ENCODE assay signal across 10 cellular contexts in the genomic region with DNA sequence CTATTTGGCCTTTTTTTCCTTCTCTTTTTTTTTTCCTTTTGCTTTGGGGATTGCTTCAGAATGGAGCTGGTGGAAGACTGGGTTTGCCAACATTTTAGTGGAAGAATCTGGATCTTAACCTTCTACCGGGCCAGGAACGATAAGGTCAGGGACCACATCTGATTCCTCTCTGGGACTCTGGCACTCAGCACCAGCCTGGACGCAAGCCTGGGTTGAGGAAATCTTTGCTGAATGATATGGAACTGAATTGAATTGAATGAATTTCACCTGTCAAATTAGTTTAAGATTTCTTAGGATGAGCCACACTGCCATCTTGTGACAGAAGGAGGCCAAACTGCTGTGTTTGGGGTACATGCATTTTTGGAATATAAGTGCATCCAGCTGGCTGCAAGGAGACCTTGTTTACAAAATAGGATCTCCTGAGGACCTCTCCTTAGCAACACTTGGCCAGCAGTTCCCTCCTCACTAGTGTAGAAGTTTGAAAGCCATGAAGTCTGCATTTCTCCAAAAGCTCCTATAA. TPM values are rescaled to one million over a fixed set of nuclear protein-coding genes. Genes with fewer than 3 reads are reported as not detected.
A peak's percentile ranks its signal among the peaks of the same experiment; 100 is the strongest.
DNase-seq lines count a peak whose midpoint lies in the region; ATAC-seq and TF ChIP-seq lines count a peak whose summit lies in the region.
"Had no signal": no experiment of that assay in that cellular context is flagged by ENCODE, and none has a peak within 500 bp of the region (broad histone marks: within the 10 kb centered on the region; RNA-seq: fewer than 3 reads in every experiment).

No MANE protein-coding gene starts in this region.

- no peaks in the 10 kb centered on the region for H4K20me1 ChIP-seq in GM23248 (ENCODE audit: insufficient read depth)

- no peak overlapping the region for H3K9ac ChIP-seq in GM23248

- POLR2A ChIA-PET in WTC11 (lab: Charles Lee), result no interaction called here

- H3K27me3 ChIP-seq in GM23248 (replicated peaks; ENCODE audit: insufficient read depth), result no peaks in the 10 kb centered on the region
- no peaks in the 10 kb centered on the region for H3K27me3 ChIP-seq in right lobe of liver
- H3K27me3 ChIP-seq: BLaER1 treated with 17β-estradiol and CSF1 and Interleukin-3, amounts not matched to agents 10 nM and 100 nM had no signal

- H3K27ac Mint-ChIP-seq in WTC11, result 0 out of 2 replicates have a peak overlapping the region, but pooled peaks have one; percentile 75

- DNase-seq in NCI-H2196 (lab: John Stamatoyannopoulos, UW; ENCODE audit: unreplicated experiment) (peak; percentile 30), NCI-H2196 treated with DMSO at 0.1 percent for 48 hours (lab: John Stamatoyannopoulos, UW; ENCODE audit: unreplicated experiment) (no peak), GM23248 (peak; percentile 47), WTC11 (ENCODE audit: low spot score) (no peak), right lobe of liver (peak; percentile 2 to 25 (median 7)), NK-92 (lab: John Stamatoyannopoulos, UW; ENCODE audit: unreplicated experiment) (no peak), iPS-NIHi11 (ENCODE audit: low spot score) (no peak)
- DNase-seq: activated CD8-positive, alpha-beta memory T cell treated with anti-CD3 and anti-CD28 coated beads for 24 hours had no signal

- peaks cover 12% of the 10 kb centered on the region for H3K4me1 Mint-ChIP-seq in WTC11

- peaks cover 32% of the 10 kb centered on the region for H3K36me3 Mint-ChIP-seq in WTC11

- H3K4me2 ChIP-seq in GM23248 (ENCODE audit: unreplicated experiment), result no peak overlapping the region

- H3K9me2 ChIP-seq in GM23248 (ENCODE audit: insufficient read depth), result no peaks in the 10 kb centered on the region

- H3K27ac ChIP-seq in GM23248 (no peak overlapping the region), right lobe of liver (no peak overlapping the region)

- H3K9me3 ChIP-seq in GM23248 (ENCODE audit: low read depth) (no peaks in the 10 kb centered on the region), right lobe of liver (no peaks in the 10 kb centered on the region)
- H3K9me3 ChIP-seq: BLaER1 treated with 17β-estradiol and CSF1 and Interleukin-3, amounts not matched to agents 10 nM and 100 nM had no signal

- H3K79me2 ChIP-seq in GM23248 (ENCODE audit: insufficient read depth), result no peaks in the 10 kb centered on the region

- TF ChIP-seq CTCF in WTC11 (IDR thresholded peaks at IDR 0.05) (no peak), right lobe of liver (IDR thresholded peaks at IDR 0.05) (peak in 3 of 4 donors; percentile 26 to 30 (median 29))

- in situ Hi-C loops in GM23248 (cut with MboI), result loop anchor here (10.0 kb wide), 1 partner anchor 264 kb away; no protein-coding TSS in a partner anchor

- 27 to 31% methylated on average over 3 of the region's 3 CpGs for WGBS in GM23248 (ENCODE audit: low coverage in 1 of 2, low lambda C conversion rate in 2 of 2, missing lambda C conversion rate in 2 of 2), 2 experiments
- WGBS in right lobe of liver (ENCODE audit: insufficient coverage, low coverage, low lambda C conversion rate, missing lambda C conversion rate), result 61% methylated on average over 3 of the region's 3 CpGs

- ATAC-seq in WTC11 (peak; percentile 19; the same call in 1 of the 2 replicates), right lobe of liver (no peak), HG03159 (IDR thresholded peaks at IDR 0.05; ENCODE audit: unreplicated experiment) (no peak)

- H3F3A ChIP-seq in GM23248 (ENCODE audit: insufficient read depth), result no peaks in the 10 kb centered on the region

- CTCF ChIA-PET in WTC11 (lab: Charles Lee), result interaction anchor here (0.6 to 4.4 kb wide), 23 partner anchors 9 to 401 kb away, joined by 3 to 27 read pairs (median 4); no protein-coding TSS in a partner anchor

- intact Hi-C loops in right lobe of liver (cut with DNase I), result no loop called here

- no peaks in the 10 kb centered on the region for H3K27me3 Mint-ChIP-seq in WTC11 (ENCODE audit: low read depth)

- no peaks in the 10 kb centered on the region for H3K9me3 Mint-ChIP-seq in WTC11

- H3K4me3 ChIP-seq in GM23248 (no peak overlapping the region), right lobe of liver (no peak overlapping the region)
- H3K4me3 ChIP-seq: BLaER1 treated with 17β-estradiol and CSF1 and Interleukin-3, amounts not matched to agents 10 nM and 100 nM had no signal

- H3K4me1 ChIP-seq in GM23248 (ENCODE audit: insufficient read depth) (no peaks in the 10 kb centered on the region), right lobe of liver (no peaks in the 10 kb centered on the region)

- H2AFZ ChIP-seq in GM23248, result no peak overlapping the region

- no peak overlapping the region for H3K4me3 Mint-ChIP-seq in WTC11

- TF ChIP-seq POLR2A in right lobe of liver (IDR thresholded peaks at IDR 0.05), result no peak

- H3K36me3 ChIP-seq in GM23248 (ENCODE audit: low read depth), result no peaks in the 10 kb centered on the region
- peaks cover 0 to 8% (median 2%) of the 10 kb centered on the region in 4 donors for H3K36me3 ChIP-seq in right lobe of liver

TF ChIP-seq in WTC11, 78 proteins besides CTCF, POLR2A, EP300 and RAD21:
- TF ChIP-seq MAX (CRISPR knock-in tag; IDR thresholded peaks at IDR 0.05) (no peak), ESRRA (CRISPR knock-in tag; IDR thresholded peaks at IDR 0.05; ENCODE audit: borderline replicate concordance) (no peak), ATF2 (CRISPR knock-in tag; IDR thresholded peaks at IDR 0.05; ENCODE audit: borderline replicate concordance, low read depth) (no peak), FOXK1 (CRISPR knock-in tag; IDR thresholded peaks at IDR 0.05) (no peak), CBFB (CRISPR knock-in tag; IDR thresholded peaks at IDR 0.05; ENCODE audit: low read depth) (no peak), NFE2L1 (CRISPR knock-in tag; IDR thresholded peaks at IDR 0.05) (no peak)

RNA-seq across cellular contexts. Expression of gene TPBGL, which starts 30.4 kb away (rescaled TPM):
- not detected in 2 replicates for total RNA-seq in GM23248 (2014; rRNA removed; shearing (Covaris generic))
- polyA plus RNA-seq in GM23248 (2016; fragmentation: Nextera tagmentation; extraction: Ambion mirVana), result not detected in 2 replicates
- total RNA-seq in WTC11 (2021), result 0.37 to 0.78 TPM (median 0.60 TPM) in 3 replicates
- not detected for total RNA-seq in right lobe of liver

Comparison
In these comparisons a context has a peak if more than half of its experiments do, and no peak if none do; other contexts are left out.
1. DNase-seq: peak in NCI-H2196 (single experiment), GM23248 (single experiment) and right lobe of liver (3 of 3); none in NCI-H2196 treated with DMSO at 0.1 percent for 48 hours (single experiment), WTC11 (single experiment), NK-92 (single experiment) and iPS-NIHi11 (single experiment).